19 cellular contexts compared by ENCODE assay signal in the genomic region with DNA sequence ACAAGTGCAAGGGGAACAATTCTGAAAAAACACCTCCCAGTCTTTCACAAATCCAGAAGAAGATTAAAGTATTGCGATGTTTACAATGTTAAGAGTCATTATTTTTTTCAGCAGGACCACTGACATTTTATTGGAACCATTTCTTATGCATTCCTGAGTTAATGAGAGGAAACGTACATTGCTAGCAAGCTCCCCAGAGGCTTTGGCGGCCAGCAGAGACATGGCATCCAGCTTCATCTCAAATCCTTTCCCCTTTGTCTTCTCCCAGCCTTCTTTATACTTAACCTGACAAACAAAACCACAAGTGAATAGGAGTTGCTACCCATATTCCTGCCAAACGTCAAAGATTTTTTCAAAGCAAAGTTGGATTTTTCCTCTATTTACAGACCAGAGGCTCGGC. TPM values are rescaled to one million over a fixed set of nuclear protein-coding genes. Genes with fewer than 3 reads are reported as not detected.
A peak's percentile ranks its signal among the peaks of the same experiment; 100 is the strongest.
DNase-seq lines count a peak whose midpoint lies in the region; ATAC-seq and TF ChIP-seq lines count a peak whose summit lies in the region.
"Had no signal": no experiment of that assay in that cellular context is flagged by ENCODE, and none has a peak within 500 bp of the region (broad histone marks: within the 10 kb centered on the region; RNA-seq: fewer than 3 reads in every experiment).

No MANE protein-coding gene starts in this region.

- H3K4me1 Mint-ChIP-seq in glutamatergic neuron (ENCODE audit: low read depth, unreplicated experiment) = peaks cover 2% of the 10 kb centered on the region

- H3K9me3 Mint-ChIP-seq in glutamatergic neuron (ENCODE audit: unreplicated experiment) = no peaks in the 10 kb centered on the region
- H3K9me3 Mint-ChIP-seq: HFFc6 had no signal

- H3K36me3 ChIP-seq in SK-N-MC (ENCODE audit: insufficient read depth, low read length) (no peaks in the 10 kb centered on the region), psoas muscle (ENCODE audit: insufficient read depth in 1 of 2, low read depth in 1 of 2) (peaks cover 3 to 91% of the 10 kb centered on the region in 2 donors), breast epithelium (no peaks in the 10 kb centered on the region)

- ATAC-seq in psoas muscle = no peak
- ATAC-seq: CD8-positive, alpha-beta T cell; Right ventricle myocardium inferior had no signal

- no peak overlapping the region for H3K4me3 Mint-ChIP-seq in glutamatergic neuron (ENCODE audit: unreplicated experiment)
- H3K4me3 Mint-ChIP-seq: CD8-positive, alpha-beta T cell; HFFc6 had no signal

- TF ChIP-seq POLR2A in breast epithelium (IDR thresholded peaks at IDR 0.05) = no peak

- no peak overlapping the region for H3K9ac ChIP-seq in SK-N-MC (ENCODE audit: insufficient read length)

- DNase-seq in EH (ENCODE audit: low read depth) (peak; percentile 10), SK-N-MC (ENCODE audit: low read depth, low spot score) (peak; percentile 28), glutamatergic neuron (no peak), psoas muscle (no peak), NCI-H2196 treated with DMSO at 0.1 percent for 48 hours (lab: John Stamatoyannopoulos, UW; ENCODE audit: unreplicated experiment) (no peak), mesenteric fat pad (ENCODE audit: low spot score) (no peak), breast epithelium (ENCODE audit: low spot score in 2 of 2) (no peak)
- DNase-seq: CD8-positive, alpha-beta T cell; GOT3; HFFc6; KBM-7; NCI-H1048; NCI-H2171; NCI-H510A; NCI-H82 had no signal

- TF ChIP-seq CTCF in glutamatergic neuron (IDR thresholded peaks at IDR 0.05; ENCODE audit: partially characterized antibody, unreplicated experiment) (no peak), psoas muscle (IDR thresholded peaks at IDR 0.05) (no peak), breast epithelium (IDR thresholded peaks at IDR 0.05) (no peak)

- intact Hi-C loops in psoas muscle (cut with DNase I) = no loop called here
- intact Hi-C loops in breast epithelium (cut with DNase I; ENCODE audit: low total_unique reads) = no loop called here

- H3K9me3 ChIP-seq in SK-N-MC (ENCODE audit: low read depth, low read length) (no peaks in the 10 kb centered on the region), psoas muscle (no peaks in the 10 kb centered on the region), breast epithelium (no peaks in the 10 kb centered on the region)

- H3K4me1 ChIP-seq in psoas muscle (peaks cover 63% of the 10 kb centered on the region), breast epithelium (no peaks in the 10 kb centered on the region)

- peak overlapping the region; percentile 18 for H3K27ac Mint-ChIP-seq in glutamatergic neuron (ENCODE audit: unreplicated experiment)
- H3K27ac Mint-ChIP-seq: CD8-positive, alpha-beta T cell; HFFc6 had no signal

- H3K27me3 ChIP-seq in psoas muscle (ENCODE audit: insufficient read depth in 3 of 3, low read length in 2 of 3) (no peaks in the 10 kb centered on the region), breast epithelium (no peaks in the 10 kb centered on the region)

- H3K27me3 Mint-ChIP-seq in glutamatergic neuron (ENCODE audit: unreplicated experiment) = peaks cover 3% of the 10 kb centered on the region

- WGBS in psoas muscle, 3 donors = 48 to 60% (median 59%) methylated on average over 5 of the region's 5 CpGs

- H3K27ac ChIP-seq in SK-N-MC = peak overlapping the region; percentile 62; the same call in 1 of the 2 replicates
- peak overlapping the region; percentile 81 for H3K27ac ChIP-seq in psoas muscle
- no peak overlapping the region for H3K27ac ChIP-seq in breast epithelium
- H3K27ac ChIP-seq: HL-60 had no signal

- H3K36me3 Mint-ChIP-seq in glutamatergic neuron (ENCODE audit: unreplicated experiment) = no peaks in the 10 kb centered on the region
- H3K36me3 Mint-ChIP-seq: CD8-positive, alpha-beta T cell had no signal

- H3K4me3 ChIP-seq in SK-N-MC (peak overlapping the region; percentile 33), psoas muscle (no peak overlapping the region), breast epithelium (no peak overlapping the region)

RNA-seq across cellular contexts. Expression of gene NRAP, which starts 32.2 kb away (rescaled TPM):
- total RNA-seq in glutamatergic neuron (ENCODE audit: unreplicated experiment) (not detected), psoas muscle (1,000 to 10,000 TPM; 1,429 to 2,239 (median 2,182) TPM), mesenteric fat pad (0.06 TPM), breast epithelium (not detected)
- 100 to 1,000 TPM in 2 of 3 donors, 10 to 100 TPM in 1; 41.4 to 503 (median 320) TPM for polyA plus RNA-seq in psoas muscle
- total RNA-seq: CD8-positive, alpha-beta T cell; Daoy; HFFc6 had no signal
- polyA plus RNA-seq: BJ had no signal

RNA-seq across cellular contexts. Expression of gene CASP7, which starts 48.0 kb away (rescaled TPM):
- total RNA-seq in glutamatergic neuron (ENCODE audit: unreplicated experiment) = not detected
- total RNA-seq in psoas muscle = 10 to 100 TPM in 3 of 4 donors, 1 to 10 TPM in 1; 8.2 to 12.4 (median 12.0) TPM
- polyA plus RNA-seq in psoas muscle = 10 to 100 TPM in 1 of 3 donors, 1 to 10 TPM in 2; 4.5 to 24.7 (median 7.4) TPM
- total RNA-seq in mesenteric fat pad = 37.0 TPM
- 10 to 100 TPM; 19.0 to 27.2 (median 24.3) TPM for total RNA-seq in breast epithelium

Comparison
In these comparisons a context has a peak if more than half of its experiments do, and no peak if none do; other contexts are left out.
1. DNase-seq: peak in EH (single experiment) and SK-N-MC (single experiment); none in glutamatergic neuron (single experiment), psoas muscle (0 of 2), NCI-H2196 treated with DMSO at 0.1 percent for 48 hours (single experiment), mesenteric fat pad (single experiment) and breast epithelium (0 of 2).
2. H3K27ac ChIP-seq: peak in SK-N-MC (single experiment) and psoas muscle (single experiment); none in breast epithelium (0 of 2).
3. RNA of gene NRAP, which starts 32.2 kb away (total RNA-seq): 1,429 to 2,239 TPM in psoas muscle; 0.06 TPM in mesenteric fat pad (single experiment), not detected in glutamatergic neuron (single experiment) and not detected in breast epithelium; every median in the first group is over 1,000 times any median in the second.